25 cellular contexts compared by ENCODE assay signal in the genomic region with DNA sequence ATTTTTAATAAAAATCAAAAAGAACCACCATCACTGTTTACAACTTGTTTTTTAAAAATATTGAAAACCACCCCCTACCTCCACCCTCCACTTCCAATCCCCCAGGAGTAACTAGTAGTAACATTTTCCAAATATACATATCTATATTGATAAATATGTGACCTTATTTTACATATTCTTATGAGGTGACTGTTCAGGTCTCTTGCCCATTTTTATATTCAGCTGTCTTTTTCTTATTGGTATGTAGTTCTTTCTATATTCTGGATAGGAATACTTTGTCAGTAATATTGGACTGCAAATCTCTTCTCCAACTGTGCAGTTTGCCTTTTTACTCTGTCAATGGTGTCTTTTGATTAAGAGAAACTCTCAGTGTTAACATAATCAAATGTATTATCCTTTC.
"Had no signal": no experiment of that assay in that cellular context is flagged by ENCODE, and none has a peak within 500 bp of the region (broad histone marks: within the 10 kb centered on the region; RNA-seq: fewer than 3 reads in every experiment).

No MANE protein-coding gene starts in this region.

- H3K36me3 Mint-ChIP-seq: natural killer cell; neural progenitor cell; stimulated activated effector memory CD8-positive, alpha-beta T cell treated with anti-CD3 and anti-CD28 coated beads, Interleukin-12 subunit alpha, Interleukin-12 subunit beta, amount 100 ng/mL, for 72 hours had no signal

- H3K4me3 Mint-ChIP-seq: naive thymus-derived CD4-positive, alpha-beta T cell; natural killer cell; nephron; neural progenitor cell; stimulated activated effector memory CD8-positive, alpha-beta T cell treated with anti-CD3 and anti-CD28 coated beads, Interleukin-12 subunit alpha, Interleukin-12 subunit beta, amount 100 ng/mL, for 72 hours; stimulated activated naive B cell treated with anti-CD40 and anti-IgM and Interleukin-4, amounts not matched to agents 10 μg/mL and 1 μg/mL and 100 μg/mL, for 72 hours; stimulated activated naive CD8-positive, alpha-beta T cell treated with anti-CD3 and anti-CD28 coated beads, Interleukin-15, Interleukin-2, amounts not matched to agents 100 ng/mL and 50 ng/mL, for 24 hours had no signal

- H3K4me1 ChIP-seq: neural progenitor cell, pancreas, prostate gland had no signal

- H3K4me3 ChIP-seq: neural progenitor cell, pancreas, prostate gland, right atrium auricular region, skin epidermis, thyroid gland, tibial nerve, upper lobe of right lung, uterus had no signal

- ATAC-seq: naive thymus-derived CD4-positive, alpha-beta T cell; natural killer cell; stimulated activated effector memory CD8-positive, alpha-beta T cell treated with anti-CD3 and anti-CD28 coated beads, Interleukin-12 subunit alpha, Interleukin-12 subunit beta, amount 100 ng/mL, for 72 hours; stimulated activated naive B cell treated with anti-CD40 and anti-IgM and Interleukin-4, amounts not matched to agents 10 μg/mL and 1 μg/mL and 100 μg/mL, for 72 hours had no signal

- H3K27me3 ChIP-seq: thyroid gland had no signal

- H2AFZ ChIP-seq: neural progenitor cell had no signal

- H3K27ac Mint-ChIP-seq: naive thymus-derived CD4-positive, alpha-beta T cell; natural killer cell; nephron; neural progenitor cell; stimulated activated effector memory CD8-positive, alpha-beta T cell treated with anti-CD3 and anti-CD28 coated beads, Interleukin-12 subunit alpha, Interleukin-12 subunit beta, amount 100 ng/mL, for 72 hours; stimulated activated naive B cell treated with anti-CD40 and anti-IgM and Interleukin-4, amounts not matched to agents 10 μg/mL and 1 μg/mL and 100 μg/mL, for 72 hours; stimulated activated naive CD8-positive, alpha-beta T cell treated with anti-CD3 and anti-CD28 coated beads, Interleukin-15, Interleukin-2, amounts not matched to agents 100 ng/mL and 50 ng/mL, for 24 hours had no signal

- H3K4me1 Mint-ChIP-seq: natural killer cell; nephron; neural progenitor cell; stimulated activated effector memory CD8-positive, alpha-beta T cell treated with anti-CD3 and anti-CD28 coated beads, Interleukin-12 subunit alpha, Interleukin-12 subunit beta, amount 100 ng/mL, for 72 hours had no signal

- H3K9me3 ChIP-seq: pancreas, prostate gland, thoracic aorta, thyroid gland, upper lobe of right lung, uterus had no signal

- H3K9me3 Mint-ChIP-seq: natural killer cell; stimulated activated effector memory CD8-positive, alpha-beta T cell treated with anti-CD3 and anti-CD28 coated beads, Interleukin-12 subunit alpha, Interleukin-12 subunit beta, amount 100 ng/mL, for 72 hours; stimulated activated naive CD8-positive, alpha-beta T cell treated with anti-CD3 and anti-CD28 coated beads, Interleukin-15, Interleukin-2, amounts not matched to agents 100 ng/mL and 50 ng/mL, for 24 hours had no signal

- DNase-seq: naive thymus-derived CD4-positive, alpha-beta T cell; natural killer cell; occipital lobe; pancreas; retina; stimulated activated CD4-positive, alpha-beta T cell treated with anti-CD3 and anti-CD28 coated beads, Interleukin-15, amount 100 ng/mL, for 24 hours; stimulated activated CD4-positive, alpha-beta T cell treated with anti-CD3 and anti-CD28 coated beads, Interleukin-2, amount 100 ng/mL, for 24 hours; stimulated activated CD4-positive, alpha-beta T cell treated with anti-CD3 and anti-CD28 coated beads, Interleukin-2, amount 100 ng/mL, for 48 hours; stimulated activated CD4-positive, alpha-beta T cell treated with anti-CD3 and anti-CD28 coated beads, Interleukin-4, amount 100 ng/mL, for 24 hours; stimulated activated naive B cell treated with anti-CD40 and anti-IgM and Interleukin-4, amounts not matched to agents 10 μg/mL and 1 μg/mL and 100 μg/mL, for 72 hours; stimulated activated naive CD4-positive, alpha-beta T cell treated with Interleukin-2 at 50 U/mL for 16 hours; stomach; trophoblast cell; upper lobe of right lung; uterus had no signal

- FAIRE-seq: pancreas had no signal

- H3K4me2 ChIP-seq: neural progenitor cell had no signal

- H3K36me3 ChIP-seq: neural progenitor cell, pancreas, prostate gland, right atrium auricular region, stomach, thoracic aorta, thyroid gland, tibial nerve, upper lobe of right lung, uterus had no signal

- H3K27ac ChIP-seq: neural progenitor cell, pancreas, prostate gland, right atrium auricular region, skin epidermis, stomach, thoracic aorta, thyroid gland, tibial nerve, upper lobe of right lung, uterus had no signal
